In genomic region chr2:174599310-174599941, GRCh38 we compare ENCODE assay signal across 14 cellular contexts. TPM values are rescaled to one million over a fixed set of nuclear protein-coding genes. Genes with fewer than 3 reads are reported as not detected.
DNase-seq lines count a peak whose midpoint lies in the region; ATAC-seq lines count a peak whose summit lies in the region.
"Had no signal": no experiment of that assay in that cellular context is flagged by ENCODE, and none has a peak within 500 bp of the region (broad histone marks: within the 10 kb centered on the region; RNA-seq: fewer than 3 reads in every experiment).

No MANE protein-coding gene starts in this region.

- H3K27me3 Mint-ChIP-seq in stimulated activated naive CD8-positive, alpha-beta T cell treated with anti-CD3 and anti-CD28 coated beads, Interleukin-15, Interleukin-2, amounts not matched to agents 100 ng/mL and 50 ng/mL, for 24 hours: no peaks in the 10 kb centered on the region
- H3K27me3 Mint-ChIP-seq in activated CD8-positive, alpha-beta T cell treated with anti-CD3 and anti-CD28 coated beads, Interleukin-2, amount 10 ng/mL, durations not matched to agents 7 days and 5 days (ENCODE audit: low read depth): no peaks in the 10 kb centered on the region

- no peak for ATAC-seq in stimulated activated naive CD8-positive, alpha-beta T cell treated with anti-CD3 and anti-CD28 coated beads, Interleukin-15, Interleukin-2, amounts not matched to agents 100 U/mL and 50 U/mL, for 24 hours
- no peak for ATAC-seq in activated CD8-positive, alpha-beta T cell treated with anti-CD3 and anti-CD28 coated beads, Interleukin-2, amount 10 ng/mL, durations not matched to agents 7 days and 5 days
- ATAC-seq in HG03342 (IDR thresholded peaks at IDR 0.05; ENCODE audit: unreplicated experiment): no peak
- ATAC-seq: left lobe of liver had no signal

- H3K4me3 Mint-ChIP-seq in stimulated activated naive CD8-positive, alpha-beta T cell treated with anti-CD3 and anti-CD28 coated beads, Interleukin-15, Interleukin-2, amounts not matched to agents 100 ng/mL and 50 ng/mL, for 24 hours: peak overlapping the region; percentile 65
- H3K4me3 Mint-ChIP-seq in activated CD8-positive, alpha-beta T cell treated with anti-CD3 and anti-CD28 coated beads, Interleukin-2, amount 10 ng/mL, durations not matched to agents 7 days and 5 days: peak overlapping the region; percentile 32

- H3K9ac ChIP-seq in mucosa of rectum (ENCODE audit: low read depth in 1 of 2, low read length in 2 of 2): no peak overlapping the region

- POLR2A ChIA-PET in activated CD8-positive, alpha-beta T cell treated with anti-CD3 and anti-CD28 coated beads, Interleukin-2, amount 10 ng/mL, durations not matched to agents 7 days and 5 days (lab: Charles Lee): interaction anchor here (0.6 to 8.6 kb wide), 4 partner anchors 9 to 35 kb away, joined by 3 to 99 read pairs (median 16); no protein-coding TSS in a partner anchor

- no peaks in the 10 kb centered on the region for H3K27me3 ChIP-seq in mucosa of rectum (ENCODE audit: control insufficient read depth in 2 of 2, insufficient read depth in 2 of 2, low read length in 2 of 2)
- H3K27me3 ChIP-seq: BE2C had no signal

- H3K36me3 ChIP-seq in mucosa of rectum (ENCODE audit: control insufficient read depth in 2 of 2, insufficient read depth in 2 of 2, low read length in 2 of 2): no peaks in the 10 kb centered on the region
- H3K36me3 ChIP-seq: BE2C, thoracic aorta had no signal

- in situ Hi-C loops in KBM-7 (cut with MboI; ENCODE audit: low pct_unique_long_range_greater_than_20kb, low sequenced_read_pairs): loop anchor here (25.0 kb wide), 1 partner anchor 88 kb away; no protein-coding TSS in a partner anchor

- H3K4me1 Mint-ChIP-seq in stimulated activated naive CD8-positive, alpha-beta T cell treated with anti-CD3 and anti-CD28 coated beads, Interleukin-15, Interleukin-2, amounts not matched to agents 100 ng/mL and 50 ng/mL, for 24 hours (ENCODE audit: low read depth): peaks cover 84% of the 10 kb centered on the region
- peaks cover 58% of the 10 kb centered on the region for H3K4me1 Mint-ChIP-seq in activated CD8-positive, alpha-beta T cell treated with anti-CD3 and anti-CD28 coated beads, Interleukin-2, amount 10 ng/mL, durations not matched to agents 7 days and 5 days (ENCODE audit: low read depth)

- DNase-seq in stimulated activated naive CD8-positive, alpha-beta T cell treated with anti-CD3 and anti-CD28 coated beads, Interleukin-15, Interleukin-2, amounts not matched to agents 100 U/mL and 50 U/mL, for 24 hours: no peak
- peak; percentile 21 for DNase-seq in activated CD8-positive, alpha-beta T cell treated with anti-CD3 and anti-CD28 coated beads, Interleukin-2, amount 10 ng/mL, durations not matched to agents 7 days and 5 days
- DNase-seq in activated gamma-delta T cell (lab: John Stamatoyannopoulos, UW) (no peak), KBM-7 (no peak), kidney glomerular epithelial cell (lab: John Stamatoyannopoulos, UW) (no peak)
- DNase-seq: BE2C; IMR-90; stimulated activated CD4-positive, alpha-beta T cell treated with anti-CD3 and anti-CD28 coated beads, Interleukin-2, amount 100 ng/mL, for 48 hours had no signal

- peak overlapping the region; percentile 99 for H3K27ac Mint-ChIP-seq in stimulated activated naive CD8-positive, alpha-beta T cell treated with anti-CD3 and anti-CD28 coated beads, Interleukin-15, Interleukin-2, amounts not matched to agents 100 ng/mL and 50 ng/mL, for 24 hours
- peak overlapping the region; percentile 73 for H3K27ac Mint-ChIP-seq in activated CD8-positive, alpha-beta T cell treated with anti-CD3 and anti-CD28 coated beads, Interleukin-2, amount 10 ng/mL, durations not matched to agents 7 days and 5 days

- H3K36me3 Mint-ChIP-seq in stimulated activated naive CD8-positive, alpha-beta T cell treated with anti-CD3 and anti-CD28 coated beads, Interleukin-15, Interleukin-2, amounts not matched to agents 100 ng/mL and 50 ng/mL, for 24 hours (ENCODE audit: low read depth): peaks cover 64% of the 10 kb centered on the region
- H3K36me3 Mint-ChIP-seq in activated CD8-positive, alpha-beta T cell treated with anti-CD3 and anti-CD28 coated beads, Interleukin-2, amount 10 ng/mL, durations not matched to agents 7 days and 5 days (ENCODE audit: low read depth): peaks cover 60% of the 10 kb centered on the region

- CTCF ChIA-PET in activated CD8-positive, alpha-beta T cell treated with anti-CD3 and anti-CD28 coated beads, Interleukin-2, amount 10 ng/mL, durations not matched to agents 7 days and 5 days (lab: Charles Lee): interaction anchor here (0.9 to 15.5 kb wide), 12 partner anchors 7 to 101 kb away, joined by 3 to 198 read pairs (median 8); no protein-coding TSS in a partner anchor

- peaks cover 3% of the 10 kb centered on the region for H3K9me3 Mint-ChIP-seq in stimulated activated naive CD8-positive, alpha-beta T cell treated with anti-CD3 and anti-CD28 coated beads, Interleukin-15, Interleukin-2, amounts not matched to agents 100 ng/mL and 50 ng/mL, for 24 hours
- H3K9me3 Mint-ChIP-seq in activated CD8-positive, alpha-beta T cell treated with anti-CD3 and anti-CD28 coated beads, Interleukin-2, amount 10 ng/mL, durations not matched to agents 7 days and 5 days (ENCODE audit: insufficient read depth): no peaks in the 10 kb centered on the region

- peaks cover 5 to 12% of the 10 kb centered on the region in 2 donors for H3K4me1 ChIP-seq in mucosa of rectum (ENCODE audit: control insufficient read depth in 2 of 2, insufficient read depth in 2 of 2, low read length in 2 of 2)
- H3K4me1 ChIP-seq: BE2C had no signal

- no peaks in the 10 kb centered on the region for H3K9me3 ChIP-seq in mucosa of rectum (ENCODE audit: control insufficient read depth in 2 of 2, low read length in 2 of 2)
- H3K9me3 ChIP-seq: BE2C, thoracic aorta had no signal

- peak overlapping the region; percentile 64 for H3K27ac ChIP-seq in mucosa of rectum (ENCODE audit: low read depth in 2 of 2, low read length in 2 of 2)
- H3K27ac ChIP-seq: RWPE1 had no signal

- peak overlapping the region in 1 of 2 donors; percentile 3 for H3K4me3 ChIP-seq in mucosa of rectum (ENCODE audit: low read length in 2 of 2)
- H3K4me3 ChIP-seq: thoracic aorta had no signal

RNA-seq across cellular contexts. Expression of gene WIPF1, which starts 1.8 kb away (rescaled TPM):
- 100 to 1,000 TPM; 357 to 390 TPM for total RNA-seq in activated CD8-positive, alpha-beta T cell treated with anti-CD3 and anti-CD28 coated beads, Interleukin-2, amount 10 ng/mL, durations not matched to agents 7 days and 5 days
